17 cellular contexts compared by ENCODE assay signal in genomic region chr3:165883866-165884478, GRCh38. TPM values are rescaled to one million over a fixed set of nuclear protein-coding genes. Genes with fewer than 3 reads are reported as not detected.
DNase-seq lines count a peak whose midpoint lies in the region; ATAC-seq and TF ChIP-seq lines count a peak whose summit lies in the region.
"Had no signal": no experiment of that assay in that cellular context is flagged by ENCODE, and none has a peak within 500 bp of the region (broad histone marks: within the 10 kb centered on the region; RNA-seq: fewer than 3 reads in every experiment).

No MANE protein-coding gene starts in this region.

- peak overlapping the region; percentile 46 for H3K4me3 ChIP-seq in BE2C (ENCODE audit: low read depth, low read length)
- H3K4me3 ChIP-seq in HCT116 (replicated peaks in 1 of 2; ENCODE audit: low read depth in 1 of 2, low read length in 2 of 2), result peak overlapping the region; percentile 43 to 59
- peak overlapping the region in 2 of 3 donors; percentile 2 to 39 for H3K4me3 ChIP-seq in breast epithelium
- peak overlapping the region in 1 of 2 donors; percentile 7 for H3K4me3 ChIP-seq in left lung
- H3K4me3 ChIP-seq: BLaER1, gastrocnemius medialis, GM23248 had no signal

- DNase-seq in BE2C, result no peak
- DNase-seq in HCT116 (ENCODE audit: low read depth, low spot score), result no peak
- DNase-seq in NOMO-1 treated with DMSO at 0.1 percent for 48 hours (lab: John Stamatoyannopoulos, UW; ENCODE audit: unreplicated experiment), result peak; percentile 35
- no peak for DNase-seq in breast epithelium (ENCODE audit: low spot score in 2 of 2)
- DNase-seq in GDM1 (lab: John Stamatoyannopoulos, UW), result no peak
- DNase-seq in T-helper 2 cell treated with Interferon-gamma antibody and Interleukin-4, amounts not matched to agents 5 μg/mL and 100 μg/mL, for 36 hours (ENCODE audit: low spot score), result no peak
- no peak for DNase-seq in left lung
- DNase-seq in GM20000 (ENCODE audit: low spot score), result no peak
- DNase-seq: activated CD8-positive, alpha-beta memory T cell treated with anti-CD3 and anti-CD28 coated beads, Interleukin-2, amount 10 ng/mL, durations not matched to agents 7 days and 5 days; activated naive CD8-positive, alpha-beta T cell treated with anti-CD3 and anti-CD28 coated beads, Interleukin-2, amount 50 U/mL, for 24 hours; dorsolateral prefrontal cortex; gastrocnemius medialis; GM23248; KBM-7; nephron progenitor cell; NK-92 treated with Interleukin-12 subunit alpha and Interleukin-12 subunit beta, amount 100 ng/mL, for 24 hours had no signal

- H3K27ac ChIP-seq in HCT116 (ENCODE audit: low read depth, low read length) (no peak overlapping the region), breast epithelium (no peak overlapping the region), left lung (no peak overlapping the region)
- H3K27ac ChIP-seq: BLaER1, dorsolateral prefrontal cortex, gastrocnemius medialis, GM23248 had no signal

- H3K36me3 ChIP-seq in BE2C (no peaks in the 10 kb centered on the region), HCT116 (ENCODE audit: control insufficient read depth in 1 of 2, insufficient read depth in 2 of 2, low read length in 2 of 2) (no peaks in the 10 kb centered on the region), breast epithelium (no peaks in the 10 kb centered on the region), left lung (no peaks in the 10 kb centered on the region)
- H3K36me3 ChIP-seq: BLaER1, gastrocnemius medialis had no signal

- no peaks in the 10 kb centered on the region for H3K9me2 ChIP-seq in HCT116 (ENCODE audit: insufficient read depth)

- no peak overlapping the region for H3K4me3 Mint-ChIP-seq in T-helper 2 cell treated with Interferon-gamma antibody and Interleukin-4, amounts not matched to agents 5 μg/mL and 100 μg/mL, for 36 hours
- H3K4me3 Mint-ChIP-seq: activated CD8-positive, alpha-beta memory T cell treated with anti-CD3 and anti-CD28 coated beads, Interleukin-2, amount 10 ng/mL, durations not matched to agents 7 days and 5 days; activated naive CD8-positive, alpha-beta T cell treated with anti-CD3 and anti-CD28 coated beads, Interleukin-2, amount 50 U/mL, for 24 hours; nephron progenitor cell had no signal

- TF ChIP-seq POLR2A in HCT116 (IDR thresholded peaks at IDR 0.05; ENCODE audit: borderline replicate concordance, extremely low read depth, insufficient read depth, insufficient read length) (no peak), breast epithelium (IDR thresholded peaks at IDR 0.05) (no peak)

- H2AFZ ChIP-seq in HCT116 (ENCODE audit: low read depth, low read length, poor library complexity, severe bottlenecking), result peak overlapping the region; percentile 73
- H2AFZ ChIP-seq: GM23248 had no signal

- H3K4me1 ChIP-seq in BE2C, result no peaks in the 10 kb centered on the region
- H3K4me1 ChIP-seq in HCT116 (ENCODE audit: control insufficient read depth in 1 of 2, insufficient read depth in 2 of 2, low read length in 2 of 2), result peaks cover 0 to 4% of the 10 kb centered on the region in 2 experiments; a peak in 1 of 4 replicates
- no peaks in the 10 kb centered on the region for H3K4me1 ChIP-seq in breast epithelium
- no peaks in the 10 kb centered on the region for H3K4me1 ChIP-seq in left lung
- H3K4me1 ChIP-seq: BLaER1, gastrocnemius medialis had no signal

- RAD21 ChIA-PET in HCT116 (lab: Charles Lee; ENCODE audit: low non-redundant PET in 1 of 2, low total read pairs in 2 of 2, uncharacterized antibody in 2 of 2, unreplicated experiment in 2 of 2), result no interaction called here

- no TSS peak for BruUV-seq in HCT116 (replicated peaks; lab: Mats Ljungman, UMichigan)

- H3K27me3 Mint-ChIP-seq in T-helper 2 cell treated with Interferon-gamma antibody and Interleukin-4, amounts not matched to agents 5 μg/mL and 100 μg/mL, for 36 hours (ENCODE audit: low read depth), result no peaks in the 10 kb centered on the region
- H3K27me3 Mint-ChIP-seq: activated CD8-positive, alpha-beta memory T cell treated with anti-CD3 and anti-CD28 coated beads, Interleukin-2, amount 10 ng/mL, durations not matched to agents 7 days and 5 days; activated naive CD8-positive, alpha-beta T cell treated with anti-CD3 and anti-CD28 coated beads, Interleukin-2, amount 50 U/mL, for 24 hours had no signal

- H3K27me3 ChIP-seq in BE2C (no peaks in the 10 kb centered on the region), HCT116 (ENCODE audit: insufficient read depth, low read length) (no peaks in the 10 kb centered on the region), breast epithelium (no peaks in the 10 kb centered on the region), left lung (no peaks in the 10 kb centered on the region)
- H3K27me3 ChIP-seq: BLaER1, dorsolateral prefrontal cortex, gastrocnemius medialis had no signal

- no peaks in the 10 kb centered on the region for H4K20me1 ChIP-seq in HCT116 (ENCODE audit: insufficient read depth)
- H4K20me1 ChIP-seq: BLaER1 had no signal

- H3K9me3 ChIP-seq in BE2C (no peaks in the 10 kb centered on the region; the same call in 1 of the 2 replicates), HCT116 (ENCODE audit: control insufficient read depth in 1 of 2, insufficient read depth in 1 of 2, low read depth in 1 of 2, low read length in 2 of 2) (no peaks in the 10 kb centered on the region), breast epithelium (no peaks in the 10 kb centered on the region), left lung (no peaks in the 10 kb centered on the region)
- H3K9me3 ChIP-seq: BLaER1, gastrocnemius medialis had no signal

- ATAC-seq in HCT116 (peak; percentile 72), left lung (no peak)
- ATAC-seq: activated CD8-positive, alpha-beta memory T cell treated with anti-CD3 and anti-CD28 coated beads, Interleukin-2, amount 10 ng/mL, durations not matched to agents 7 days and 5 days; activated naive CD8-positive, alpha-beta T cell treated with anti-CD3 and anti-CD28 coated beads, Interleukin-2, amount 50 U/mL, for 24 hours; gastrocnemius medialis had no signal

- H3K9ac ChIP-seq in HCT116 (ENCODE audit: low read length), result peak overlapping the region; percentile 42
- H3K9ac ChIP-seq: BLaER1, GM23248 had no signal

- TF ChIP-seq CTCF in BE2C (IDR thresholded peaks at IDR 0.05; ENCODE audit: low read depth, low read length), result no peak
- TF ChIP-seq CTCF in HCT116 (IDR thresholded peaks at IDR 0.05 in 2 of 3, conservative IDR thresholded peaks at IDR 0.05 in 1 of 3; ENCODE audit: borderline replicate concordance in 1 of 3, insufficient read depth in 1 of 3, low read depth in 2 of 3, low read length in 2 of 3), result no peak
- no peak for TF ChIP-seq CTCF in breast epithelium (IDR thresholded peaks at IDR 0.05)
- no peak for TF ChIP-seq CTCF in left lung (IDR thresholded peaks at IDR 0.05)
- TF ChIP-seq CTCF in GM20000 (IDR thresholded peaks at IDR 0.05; ENCODE audit: extremely low read depth, missing control alignments), result no peak

- peak overlapping the region; percentile 66 for H3K4me2 ChIP-seq in HCT116 (ENCODE audit: low read length)
- H3K4me2 ChIP-seq: BLaER1 had no signal

- H3K79me2 ChIP-seq in HCT116 (ENCODE audit: insufficient read depth, low read length), result no peaks in the 10 kb centered on the region; the same call in 1 of the 2 replicates

- no peaks in the 10 kb centered on the region for H3K36me3 Mint-ChIP-seq in T-helper 2 cell treated with Interferon-gamma antibody and Interleukin-4, amounts not matched to agents 5 μg/mL and 100 μg/mL, for 36 hours (ENCODE audit: low read depth)
- H3K36me3 Mint-ChIP-seq: activated CD8-positive, alpha-beta memory T cell treated with anti-CD3 and anti-CD28 coated beads, Interleukin-2, amount 10 ng/mL, durations not matched to agents 7 days and 5 days had no signal

- intact Hi-C loops in HCT116 (cut with micrococcal nuclease), result no loop called here
- intact Hi-C loops in breast epithelium (cut with DNase I; ENCODE audit: low total_unique reads), result no loop called here
- intact Hi-C loops in left lung (cut with DNase I), result no loop called here

- no peak for TF ChIP-seq RAD21 in HCT116 (IDR thresholded peaks at IDR 0.05; ENCODE audit: low read depth)

- POLR2A ChIA-PET in HCT116 (lab: Charles Lee), result no interaction called here

- CTCF ChIA-PET in HCT116 (lab: Charles Lee), result interaction anchor here (0.9 kb wide), 1 partner anchor 9 kb away, joined by 3 read pairs; no protein-coding TSS in a partner anchor

- H3K9me3 Mint-ChIP-seq in T-helper 2 cell treated with Interferon-gamma antibody and Interleukin-4, amounts not matched to agents 5 μg/mL and 100 μg/mL, for 36 hours, result no peaks in the 10 kb centered on the region
- H3K9me3 Mint-ChIP-seq: activated naive CD8-positive, alpha-beta T cell treated with anti-CD3 and anti-CD28 coated beads, Interleukin-2, amount 50 U/mL, for 24 hours; nephron progenitor cell had no signal

- H3K4me1 Mint-ChIP-seq in T-helper 2 cell treated with Interferon-gamma antibody and Interleukin-4, amounts not matched to agents 5 μg/mL and 100 μg/mL, for 36 hours (ENCODE audit: low read depth), result no peaks in the 10 kb centered on the region
- H3K4me1 Mint-ChIP-seq: activated CD8-positive, alpha-beta memory T cell treated with anti-CD3 and anti-CD28 coated beads, Interleukin-2, amount 10 ng/mL, durations not matched to agents 7 days and 5 days; activated naive CD8-positive, alpha-beta T cell treated with anti-CD3 and anti-CD28 coated beads, Interleukin-2, amount 50 U/mL, for 24 hours had no signal

- H3K27ac Mint-ChIP-seq in T-helper 2 cell treated with Interferon-gamma antibody and Interleukin-4, amounts not matched to agents 5 μg/mL and 100 μg/mL, for 36 hours, result no peak overlapping the region
- H3K27ac Mint-ChIP-seq: activated CD8-positive, alpha-beta memory T cell treated with anti-CD3 and anti-CD28 coated beads, Interleukin-2, amount 10 ng/mL, durations not matched to agents 7 days and 5 days; activated naive CD8-positive, alpha-beta T cell treated with anti-CD3 and anti-CD28 coated beads, Interleukin-2, amount 50 U/mL, for 24 hours; nephron progenitor cell had no signal

TF ChIP-seq in HCT116, 20 proteins besides CTCF, POLR2A, EP300 and RAD21:
- no peak for TF ChIP-seq FOSL1 (IDR thresholded peaks at IDR 0.05; ENCODE audit: low read depth)
- no peak for TF ChIP-seq CEBPB (IDR thresholded peaks at IDR 0.05; ENCODE audit: low read depth)
- TF ChIP-seq EZH2phosphoT487 (IDR thresholded peaks at IDR 0.05; ENCODE audit: borderline replicate concordance), result no peak
TF ChIP-seq in HCT116: peak in this region for 0.

RNA-seq across cellular contexts. Expression of gene BCHE, which starts 46.7 kb away (rescaled TPM):
- 51.1 TPM for polyA plus RNA-seq in BE2C (2012; ENCODE audit: insufficient read depth, insufficient read length, low read depth)
- total RNA-seq in HCT116 (2021; ENCODE audit: unreplicated experiment), result not detected
- not detected in 2 replicates for polyA plus RNA-seq in HCT116 (2012)
- 10 to 100 TPM in 1 of 3 donors, 1 to 10 TPM in 1, under 1 TPM in 1; 0.33 to 27.1 (median 2.6) TPM for total RNA-seq in breast epithelium
- 10 to 100 TPM in 1 of 2 donors, 1 to 10 TPM in 1; 6.6 to 13.7 TPM for total RNA-seq in left lung
- total RNA-seq: activated CD8-positive, alpha-beta memory T cell treated with anti-CD3 and anti-CD28 coated beads, Interleukin-2, amount 10 ng/mL, durations not matched to agents 7 days and 5 days; GM23248 had no signal
- polyA plus RNA-seq: GM23248 had no signal
